In genomic region chr9:87324613-87325194, GRCh38 we compare ENCODE assay signal across 9 cellular contexts.
DNase-seq lines count a peak whose midpoint lies in the region; ATAC-seq, FAIRE-seq and TF ChIP-seq lines count a peak whose summit lies in the region.
"Had no signal": no experiment of that assay in that cellular context is flagged by ENCODE, and none has a peak within 500 bp of the region (broad histone marks: within the 10 kb centered on the region; RNA-seq: fewer than 3 reads in every experiment).

No MANE protein-coding gene starts in this region.

- no peaks in the 10 kb centered on the region for H3K23me2 ChIP-seq in H9 (ENCODE audit: insufficient read length, low read depth, low read length, poor library complexity, severe bottlenecking)

- H3K4me1 Mint-ChIP-seq in H9, result peaks cover 0 to 4% of the 10 kb centered on the region in 2 experiments; a peak in 2 of 4 replicates

- no peak overlapping the region for H4K5ac ChIP-seq in H9 (ENCODE audit: insufficient read length, low read depth, low read length)

- H4K91ac ChIP-seq in H9 (ENCODE audit: insufficient read length, low read depth, low read length), result no peak overlapping the region

- H3K27ac Mint-ChIP-seq in H9, result no peak overlapping the region
- H3K27ac Mint-ChIP-seq: T-helper 1 cell treated with Interleukin-12 subunit alpha and Interleukin-12 subunit beta and Interleukin-4 antibody, amounts not matched to agents 30 μg/mL and 1 μg/mL, for 36 hours had no signal

- FAIRE-seq in kidney (lab: Jason Lieb, UNC), result peak; percentile 98
- FAIRE-seq in urothelium cell line (lab: Jason Lieb, UNC), result no peak

- no peak overlapping the region for H3K4me3 ChIP-seq in mammary epithelial cell (replicated peaks in 1 of 3; ENCODE audit: insufficient read depth in 1 of 3, low read depth in 2 of 3, low read length in 3 of 3)
- H3K4me3 ChIP-seq in kidney (ENCODE audit: low read length in 2 of 2), result no peak overlapping the region

- H3K36me3 Mint-ChIP-seq in H9 (ENCODE audit: insufficient read depth in 1 of 3, low read depth in 3 of 3), result peaks cover 0 to 4% (median 2%) of the 10 kb centered on the region in 3 experiments; a peak in 2 of 7 replicates

- no peak overlapping the region for H2BK120ac ChIP-seq in H9 (ENCODE audit: low read depth, low read length, poor library complexity, severe bottlenecking)

- H3K4me3 Mint-ChIP-seq in H9, result no peak overlapping the region
- H3K4me3 Mint-ChIP-seq: T-helper 1 cell treated with Interleukin-12 subunit alpha and Interleukin-12 subunit beta and Interleukin-4 antibody, amounts not matched to agents 30 μg/mL and 1 μg/mL, for 36 hours had no signal

- H3K56ac ChIP-seq in H9 (ENCODE audit: insufficient read length, low read depth, low read length), result no peak overlapping the region

- WGBS in H9 (ENCODE audit: extremely low coverage, insufficient read length, low lambda C conversion rate), result no CpG with 5 or more reads among the region's 5 CpGs
- WGBS in mammary epithelial cell (ENCODE audit: low coverage, missing lambda C conversion rate), result under 1% methylated on average over 5 of the region's 5 CpGs

- dilution Hi-C loops in mammary epithelial cell (cut with HindIII; ENCODE audit: low sequenced_read_pairs), result no loop called here

- H3K27ac ChIP-seq in H9 (ENCODE audit: insufficient read length, low read depth, low read length) (no peak overlapping the region), mammary epithelial cell (ENCODE audit: insufficient read depth, low read depth, low read length) (no peak overlapping the region), kidney (ENCODE audit: low read depth in 2 of 2, low read length in 2 of 2) (no peak overlapping the region)

- H3K9me3 ChIP-seq in H9 (ENCODE audit: control insufficient read depth, low read depth, low read length) (no peaks in the 10 kb centered on the region), mammary epithelial cell (replicated peaks; ENCODE audit: insufficient read depth, low read length) (no peaks in the 10 kb centered on the region), kidney (ENCODE audit: control insufficient read depth in 1 of 2, low read length in 2 of 2) (no peaks in the 10 kb centered on the region)

- no peak overlapping the region for H3K18ac ChIP-seq in H9 (ENCODE audit: insufficient read length, low read depth, low read length)

- H2BK15ac ChIP-seq in H9 (ENCODE audit: low read depth, low read length), result no peak overlapping the region

- H3K79me2 ChIP-seq in H9 (ENCODE audit: insufficient read depth, low read length) (no peaks in the 10 kb centered on the region), mammary epithelial cell (ENCODE audit: insufficient read depth, low read length) (no peaks in the 10 kb centered on the region)

- no peak overlapping the region for H3T11ph ChIP-seq in H9 (ENCODE audit: low read length)

- in situ Hi-C loops in mammary epithelial cell (cut with MboI; ENCODE audit: low sequenced_read_pairs in 2 of 2), result loop anchor here (5.0 to 25.0 kb wide), 8 partner anchors 338 to 900 kb away; partner anchors contain the start of gene GAS1 (in 1 of the 2)

- intact Hi-C loops in mammary epithelial cell (cut with micrococcal nuclease) (loop anchor here (1.0 to 5.0 kb wide), 9 partner anchors 210 to 910 kb away; partner anchors contain the start of gene GAS1), kidney (cut with DNase I) (loop anchor here (5.0 to 10.0 kb wide), 3 partner anchors 707 to 890 kb away; no protein-coding TSS in a partner anchor)

- DNase-seq in DMS114 treated with DMSO at 0.1 percent for 48 hours (lab: John Stamatoyannopoulos, UW; ENCODE audit: unreplicated experiment) (peak; percentile 9), H9 (no peak), NCI-H226 (peak; percentile 38), mammary epithelial cell (peak; percentile 45), kidney (no peak), urothelium cell line (ENCODE audit: low spot score) (peak; percentile 52)
- DNase-seq in effector CD8-positive, alpha-beta T cell (lab: John Stamatoyannopoulos, UW), result no peak

- H3K4me1 ChIP-seq in H9 (ENCODE audit: insufficient read depth, low read length) (no peaks in the 10 kb centered on the region), mammary epithelial cell (ENCODE audit: insufficient read depth, low read length) (peaks cover 10% of the 10 kb centered on the region), kidney (ENCODE audit: control insufficient read depth in 1 of 2, insufficient read depth in 1 of 2, low read depth in 1 of 2, low read length in 2 of 2) (no peaks in the 10 kb centered on the region)

- H2BK20ac ChIP-seq in H9 (ENCODE audit: low read depth, low read length, poor library complexity, severe bottlenecking), result no peak overlapping the region

- H3K4ac ChIP-seq in H9 (ENCODE audit: low read depth, low read length), result no peak overlapping the region

- no TSS peak for BruUV-seq in mammary epithelial cell (replicated peaks; lab: Mats Ljungman, UMichigan)

- no peaks in the 10 kb centered on the region for H4K20me1 ChIP-seq in H9 (ENCODE audit: control insufficient read depth, insufficient read depth, insufficient read length)
- no peaks in the 10 kb centered on the region for H4K20me1 ChIP-seq in mammary epithelial cell (ENCODE audit: insufficient read depth, low read length)

- H3K27me3 ChIP-seq in H9 (ENCODE audit: insufficient read depth, low read length) (no peaks in the 10 kb centered on the region), mammary epithelial cell (ENCODE audit: insufficient read depth, low read length) (no peaks in the 10 kb centered on the region)

- H3K79me1 ChIP-seq in H9 (ENCODE audit: insufficient read depth, low read depth, low read length, poor library complexity, severe bottlenecking), result no peaks in the 10 kb centered on the region

- no peak overlapping the region for H2AK5ac ChIP-seq in H9 (ENCODE audit: insufficient read length, low read length)

- H3K4me2 ChIP-seq in H9 (ENCODE audit: insufficient read depth, insufficient read length, low read length) (no peak overlapping the region), mammary epithelial cell (ENCODE audit: insufficient read depth, low read depth, low read length) (no peak overlapping the region)

- H3K9ac ChIP-seq in H9 (ENCODE audit: extremely low read depth, insufficient read length, low read length) (no peak overlapping the region), mammary epithelial cell (ENCODE audit: insufficient read depth, low read length) (no peak overlapping the region), kidney (ENCODE audit: low read length in 2 of 2) (no peak overlapping the region)

- H2BK5ac ChIP-seq in H9 (ENCODE audit: insufficient read length, low read length), result no peak overlapping the region

- H2BK12ac ChIP-seq in H9 (ENCODE audit: insufficient read length, low read depth, low read length), result no peak overlapping the region

- peaks cover 4% of the 10 kb centered on the region for H3K27me3 Mint-ChIP-seq in H9 (ENCODE audit: low read depth)

- ATAC-seq in GM21529 (IDR thresholded peaks at IDR 0.05; ENCODE audit: unreplicated experiment), result no peak

- no peak overlapping the region for H3K23ac ChIP-seq in H9 (ENCODE audit: insufficient read length, low read depth, low read length)

- H2AFZ ChIP-seq in H9 (ENCODE audit: low read length) (no peak overlapping the region), mammary epithelial cell (ENCODE audit: low read depth, low read length) (no peak overlapping the region)

- H3K14ac ChIP-seq in H9 (ENCODE audit: insufficient read depth, low read length), result no peak overlapping the region

- peaks cover 2 to 8% of the 10 kb centered on the region in 2 experiments; a peak in 4 of 5 replicates for H3K9me3 Mint-ChIP-seq in H9
- H3K9me3 Mint-ChIP-seq: T-helper 1 cell treated with Interleukin-12 subunit alpha and Interleukin-12 subunit beta and Interleukin-4 antibody, amounts not matched to agents 30 μg/mL and 1 μg/mL, for 36 hours had no signal

- CTCF ChIA-PET in mammary epithelial cell (lab: Charles Lee; ENCODE audit: low non-redundant PET), result no interaction called here

- H3K36me3 ChIP-seq in mammary epithelial cell (ENCODE audit: insufficient read depth, low read length), result no peaks in the 10 kb centered on the region
- no peaks in the 10 kb centered on the region for H3K36me3 ChIP-seq in kidney (ENCODE audit: control insufficient read depth in 1 of 2, insufficient read depth in 2 of 2, low read length in 2 of 2)

- no peak overlapping the region for H4K8ac ChIP-seq in H9 (replicated peaks; ENCODE audit: insufficient read length, low read depth, low read length)

- TF ChIP-seq CTCF in H9 (conservative IDR thresholded peaks at IDR 0.05) (peak; percentile 92), mammary epithelial cell (conservative IDR thresholded peaks at IDR 0.05 in 1 of 2, IDR thresholded peaks at IDR 0.05 in 1 of 2; ENCODE audit: extremely low read depth in 1 of 2, insufficient read depth in 1 of 2, low read depth in 1 of 2, low read length in 2 of 2) (peak; percentile 54 to 68), kidney (IDR thresholded peaks at IDR 0.05; ENCODE audit: borderline replicate concordance, extremely low read depth, insufficient read depth) (peak; percentile 73)

Comparison
In these comparisons a context has a peak if more than half of its experiments do, and no peak if none do; other contexts are left out.
1. DNase-seq: peak in DMS114 treated with DMSO at 0.1 percent for 48 hours (single experiment), NCI-H226 (single experiment), mammary epithelial cell (single experiment) and urothelium cell line (single experiment); none in H9 (single experiment), kidney (single experiment) and effector CD8-positive, alpha-beta T cell (single experiment).
2. Peak in every context shown above with its lines, with median percentiles within 50 percentile points of each other: CTCF ChIP-seq.